ENCODE assay signal across 30 cellular contexts in genomic region chr6:53920881-53921280, GRCh38.
"Had no signal": no experiment of that assay in that cellular context is flagged by ENCODE, and none has a peak within 500 bp of the region (broad histone marks: within the 10 kb centered on the region; RNA-seq: fewer than 3 reads in every experiment).

No MANE protein-coding gene starts in this region.

- H3K4me3 ChIP-seq: adrenal gland, body of pancreas, gastrocnemius medialis, hepatocyte, left ventricle myocardium inferior, ovary, prostate gland, stomach, tibial artery had no signal

- H3K27me3 ChIP-seq: adrenal gland, body of pancreas, gastrocnemius medialis, hepatocyte, ovary, stomach, tibial artery had no signal

- H3K36me3 ChIP-seq: adrenal gland, gastrocnemius medialis, left ventricle myocardium inferior, ovary, prostate gland had no signal

- ATAC-seq: body of pancreas; effector memory CD8-positive, alpha-beta T cell; gastrocnemius medialis; sciatic nerve; stimulated activated naive B cell treated with anti-CD40 and anti-IgM and Interleukin-4, amounts not matched to agents 10 μg/mL and 1 μg/mL and 100 μg/mL, for 72 hours had no signal

- H3K36me3 Mint-ChIP-seq: activated naive CD8-positive, alpha-beta T cell treated with anti-CD3 and anti-CD28 coated beads for 36 hours had no signal

- H3K27me3 Mint-ChIP-seq: activated naive CD8-positive, alpha-beta T cell treated with anti-CD3 and anti-CD28 coated beads for 36 hours; effector memory CD8-positive, alpha-beta T cell; naive B cell; stimulated activated naive B cell treated with anti-CD40 and anti-IgM and Interleukin-4, amounts not matched to agents 10 μg/mL and 1 μg/mL and 100 μg/mL, for 72 hours had no signal

- H3K4me2 ChIP-seq: hepatocyte had no signal

- H3K4me1 ChIP-seq: adrenal gland, body of pancreas, gastrocnemius medialis, left ventricle myocardium inferior, prostate gland had no signal

- DNase-seq: activated CD4-positive, alpha-beta T cell treated with anti-CD3 and anti-CD28 coated beads for 4 hours; activated CD4-positive, alpha-beta T cell treated with anti-CD3 and anti-CD28 coated beads, Interleukin-2, amount 50 U/mL, for 48 hours; activated CD8-positive, alpha-beta memory T cell treated with anti-CD3 and anti-CD28 coated beads for 24 hours; activated effector memory CD4-positive, alpha-beta T cell treated with anti-CD3 and anti-CD28 coated beads, Interleukin-2, amount 50 U/mL, for 16 hours; activated naive CD4-positive, alpha-beta T cell treated with anti-CD3 and anti-CD28 coated beads for 36 hours; activated naive CD8-positive, alpha-beta T cell treated with anti-CD3 and anti-CD28 coated beads for 36 hours; adrenal gland; aorta; body of pancreas; effector memory CD8-positive, alpha-beta T cell; erythroblast; gastrocnemius medialis; islet precursor cell; left ventricle myocardium inferior; naive B cell; ovary; retina; small intestine; stimulated activated CD4-positive, alpha-beta T cell treated with anti-CD3 and anti-CD28 coated beads, Interleukin-4, amount 100 ng/mL, for 4 hours; stimulated activated CD8-positive, alpha-beta memory T cell treated with anti-CD3 and anti-CD28 coated beads, Interleukin-4, amount 100 ng/mL, for 48 hours; stimulated activated naive B cell treated with anti-CD40 and anti-IgM and Interleukin-4, amounts not matched to agents 10 μg/mL and 1 μg/mL and 100 μg/mL, for 72 hours; stomach; T-helper 9 cell; tibial artery had no signal

- H3K27ac ChIP-seq: adrenal gland, body of pancreas, gastrocnemius medialis, hepatocyte, left ventricle myocardium inferior, ovary, prostate gland, stomach, tibial artery, VCaP had no signal

- H2AFZ ChIP-seq: hepatocyte had no signal

- H3K9me3 Mint-ChIP-seq: activated naive CD4-positive, alpha-beta T cell treated with anti-CD3 and anti-CD28 coated beads for 36 hours; activated naive CD8-positive, alpha-beta T cell treated with anti-CD3 and anti-CD28 coated beads for 36 hours; activated T-helper 1 cell treated with anti-CD3 and anti-CD28 coated beads, Interleukin-12 subunit alpha, Interleukin-12 subunit beta, Interleukin-2, Interleukin-4 antibody, amounts not matched to agents 30 ng/mL and 10 ng/mL and 1 ng/mL, durations not matched to agents 14 hours and 24 hours and 36 hours; effector memory CD8-positive, alpha-beta T cell; naive B cell; stimulated activated naive B cell treated with anti-CD40 and anti-IgM and Interleukin-4, amounts not matched to agents 10 μg/mL and 1 μg/mL and 100 μg/mL, for 72 hours; T-helper 1 cell treated with Interleukin-12 subunit alpha and Interleukin-12 subunit beta and Interleukin-4 antibody, amounts not matched to agents 30 μg/mL and 1 μg/mL, for 36 hours had no signal

- H3K4me3 Mint-ChIP-seq: activated naive CD4-positive, alpha-beta T cell treated with anti-CD3 and anti-CD28 coated beads for 36 hours; activated naive CD8-positive, alpha-beta T cell treated with anti-CD3 and anti-CD28 coated beads for 36 hours; activated T-helper 1 cell treated with anti-CD3 and anti-CD28 coated beads, Interleukin-12 subunit alpha, Interleukin-12 subunit beta, Interleukin-2, Interleukin-4 antibody, amounts not matched to agents 30 ng/mL and 10 ng/mL and 1 ng/mL, durations not matched to agents 14 hours and 24 hours and 36 hours; effector memory CD8-positive, alpha-beta T cell; naive B cell; stimulated activated naive B cell treated with anti-CD40 and anti-IgM and Interleukin-4, amounts not matched to agents 10 μg/mL and 1 μg/mL and 100 μg/mL, for 72 hours; T-helper 1 cell treated with Interleukin-12 subunit alpha and Interleukin-12 subunit beta and Interleukin-4 antibody, amounts not matched to agents 30 μg/mL and 1 μg/mL, for 36 hours had no signal

- H3K27ac Mint-ChIP-seq: activated naive CD4-positive, alpha-beta T cell treated with anti-CD3 and anti-CD28 coated beads for 36 hours; activated naive CD8-positive, alpha-beta T cell treated with anti-CD3 and anti-CD28 coated beads for 36 hours; activated T-helper 1 cell treated with anti-CD3 and anti-CD28 coated beads, Interleukin-12 subunit alpha, Interleukin-12 subunit beta, Interleukin-2, Interleukin-4 antibody, amounts not matched to agents 30 ng/mL and 10 ng/mL and 1 ng/mL, durations not matched to agents 14 hours and 24 hours and 36 hours; effector memory CD8-positive, alpha-beta T cell; naive B cell; stimulated activated naive B cell treated with anti-CD40 and anti-IgM and Interleukin-4, amounts not matched to agents 10 μg/mL and 1 μg/mL and 100 μg/mL, for 72 hours; T-helper 1 cell treated with Interleukin-12 subunit alpha and Interleukin-12 subunit beta and Interleukin-4 antibody, amounts not matched to agents 30 μg/mL and 1 μg/mL, for 36 hours had no signal

- H3K9me3 ChIP-seq: adrenal gland, body of pancreas, gastrocnemius medialis, left ventricle myocardium inferior, ovary, prostate gland, stomach, tibial artery had no signal

- H3K4me1 Mint-ChIP-seq: activated naive CD8-positive, alpha-beta T cell treated with anti-CD3 and anti-CD28 coated beads for 36 hours; naive B cell; stimulated activated naive B cell treated with anti-CD40 and anti-IgM and Interleukin-4, amounts not matched to agents 10 μg/mL and 1 μg/mL and 100 μg/mL, for 72 hours had no signal
